ENCODE assay signal across 1 cellular context in the genomic region with DNA sequence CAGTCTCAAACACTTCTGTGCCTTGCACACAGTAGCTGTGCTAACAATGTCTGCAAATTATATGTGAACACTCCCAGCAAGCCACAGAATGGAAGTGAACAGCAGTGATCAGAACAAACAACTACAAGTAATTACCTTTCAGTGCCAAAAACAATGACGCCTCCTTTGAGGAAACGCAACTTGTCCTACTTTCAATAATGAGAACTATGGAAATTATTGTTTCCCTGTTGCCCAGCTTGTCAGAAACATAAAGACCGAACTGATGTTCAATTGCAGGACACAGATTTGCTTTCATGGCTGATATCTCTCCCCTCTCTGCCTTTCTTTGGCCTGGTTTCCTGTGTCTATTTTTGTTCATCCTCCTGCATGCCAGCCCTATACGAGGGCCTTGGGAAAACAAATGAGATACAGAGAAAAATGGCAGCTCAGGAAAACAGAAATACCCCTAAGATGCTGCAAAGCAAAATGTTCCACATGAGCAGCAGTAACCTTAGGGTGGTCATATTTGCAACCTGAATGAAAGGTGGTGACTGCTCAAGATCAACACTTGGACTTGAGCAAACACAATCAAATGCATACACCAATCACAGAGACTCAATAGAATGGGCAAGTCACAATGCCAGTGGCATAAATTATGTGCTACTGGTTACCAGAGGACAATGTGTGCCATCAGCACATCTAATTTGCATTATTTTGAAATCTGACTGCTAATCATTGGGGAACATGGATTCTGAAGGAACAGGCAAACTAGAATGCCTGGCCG.
TF ChIP-seq lines count a peak whose summit lies in the region.

No MANE protein-coding gene starts in this region.

TF ChIP-seq in H1, 55 proteins besides CTCF, POLR2A, EP300 and RAD21 (continued from another document):
- TF ChIP-seq, protein P1, sequence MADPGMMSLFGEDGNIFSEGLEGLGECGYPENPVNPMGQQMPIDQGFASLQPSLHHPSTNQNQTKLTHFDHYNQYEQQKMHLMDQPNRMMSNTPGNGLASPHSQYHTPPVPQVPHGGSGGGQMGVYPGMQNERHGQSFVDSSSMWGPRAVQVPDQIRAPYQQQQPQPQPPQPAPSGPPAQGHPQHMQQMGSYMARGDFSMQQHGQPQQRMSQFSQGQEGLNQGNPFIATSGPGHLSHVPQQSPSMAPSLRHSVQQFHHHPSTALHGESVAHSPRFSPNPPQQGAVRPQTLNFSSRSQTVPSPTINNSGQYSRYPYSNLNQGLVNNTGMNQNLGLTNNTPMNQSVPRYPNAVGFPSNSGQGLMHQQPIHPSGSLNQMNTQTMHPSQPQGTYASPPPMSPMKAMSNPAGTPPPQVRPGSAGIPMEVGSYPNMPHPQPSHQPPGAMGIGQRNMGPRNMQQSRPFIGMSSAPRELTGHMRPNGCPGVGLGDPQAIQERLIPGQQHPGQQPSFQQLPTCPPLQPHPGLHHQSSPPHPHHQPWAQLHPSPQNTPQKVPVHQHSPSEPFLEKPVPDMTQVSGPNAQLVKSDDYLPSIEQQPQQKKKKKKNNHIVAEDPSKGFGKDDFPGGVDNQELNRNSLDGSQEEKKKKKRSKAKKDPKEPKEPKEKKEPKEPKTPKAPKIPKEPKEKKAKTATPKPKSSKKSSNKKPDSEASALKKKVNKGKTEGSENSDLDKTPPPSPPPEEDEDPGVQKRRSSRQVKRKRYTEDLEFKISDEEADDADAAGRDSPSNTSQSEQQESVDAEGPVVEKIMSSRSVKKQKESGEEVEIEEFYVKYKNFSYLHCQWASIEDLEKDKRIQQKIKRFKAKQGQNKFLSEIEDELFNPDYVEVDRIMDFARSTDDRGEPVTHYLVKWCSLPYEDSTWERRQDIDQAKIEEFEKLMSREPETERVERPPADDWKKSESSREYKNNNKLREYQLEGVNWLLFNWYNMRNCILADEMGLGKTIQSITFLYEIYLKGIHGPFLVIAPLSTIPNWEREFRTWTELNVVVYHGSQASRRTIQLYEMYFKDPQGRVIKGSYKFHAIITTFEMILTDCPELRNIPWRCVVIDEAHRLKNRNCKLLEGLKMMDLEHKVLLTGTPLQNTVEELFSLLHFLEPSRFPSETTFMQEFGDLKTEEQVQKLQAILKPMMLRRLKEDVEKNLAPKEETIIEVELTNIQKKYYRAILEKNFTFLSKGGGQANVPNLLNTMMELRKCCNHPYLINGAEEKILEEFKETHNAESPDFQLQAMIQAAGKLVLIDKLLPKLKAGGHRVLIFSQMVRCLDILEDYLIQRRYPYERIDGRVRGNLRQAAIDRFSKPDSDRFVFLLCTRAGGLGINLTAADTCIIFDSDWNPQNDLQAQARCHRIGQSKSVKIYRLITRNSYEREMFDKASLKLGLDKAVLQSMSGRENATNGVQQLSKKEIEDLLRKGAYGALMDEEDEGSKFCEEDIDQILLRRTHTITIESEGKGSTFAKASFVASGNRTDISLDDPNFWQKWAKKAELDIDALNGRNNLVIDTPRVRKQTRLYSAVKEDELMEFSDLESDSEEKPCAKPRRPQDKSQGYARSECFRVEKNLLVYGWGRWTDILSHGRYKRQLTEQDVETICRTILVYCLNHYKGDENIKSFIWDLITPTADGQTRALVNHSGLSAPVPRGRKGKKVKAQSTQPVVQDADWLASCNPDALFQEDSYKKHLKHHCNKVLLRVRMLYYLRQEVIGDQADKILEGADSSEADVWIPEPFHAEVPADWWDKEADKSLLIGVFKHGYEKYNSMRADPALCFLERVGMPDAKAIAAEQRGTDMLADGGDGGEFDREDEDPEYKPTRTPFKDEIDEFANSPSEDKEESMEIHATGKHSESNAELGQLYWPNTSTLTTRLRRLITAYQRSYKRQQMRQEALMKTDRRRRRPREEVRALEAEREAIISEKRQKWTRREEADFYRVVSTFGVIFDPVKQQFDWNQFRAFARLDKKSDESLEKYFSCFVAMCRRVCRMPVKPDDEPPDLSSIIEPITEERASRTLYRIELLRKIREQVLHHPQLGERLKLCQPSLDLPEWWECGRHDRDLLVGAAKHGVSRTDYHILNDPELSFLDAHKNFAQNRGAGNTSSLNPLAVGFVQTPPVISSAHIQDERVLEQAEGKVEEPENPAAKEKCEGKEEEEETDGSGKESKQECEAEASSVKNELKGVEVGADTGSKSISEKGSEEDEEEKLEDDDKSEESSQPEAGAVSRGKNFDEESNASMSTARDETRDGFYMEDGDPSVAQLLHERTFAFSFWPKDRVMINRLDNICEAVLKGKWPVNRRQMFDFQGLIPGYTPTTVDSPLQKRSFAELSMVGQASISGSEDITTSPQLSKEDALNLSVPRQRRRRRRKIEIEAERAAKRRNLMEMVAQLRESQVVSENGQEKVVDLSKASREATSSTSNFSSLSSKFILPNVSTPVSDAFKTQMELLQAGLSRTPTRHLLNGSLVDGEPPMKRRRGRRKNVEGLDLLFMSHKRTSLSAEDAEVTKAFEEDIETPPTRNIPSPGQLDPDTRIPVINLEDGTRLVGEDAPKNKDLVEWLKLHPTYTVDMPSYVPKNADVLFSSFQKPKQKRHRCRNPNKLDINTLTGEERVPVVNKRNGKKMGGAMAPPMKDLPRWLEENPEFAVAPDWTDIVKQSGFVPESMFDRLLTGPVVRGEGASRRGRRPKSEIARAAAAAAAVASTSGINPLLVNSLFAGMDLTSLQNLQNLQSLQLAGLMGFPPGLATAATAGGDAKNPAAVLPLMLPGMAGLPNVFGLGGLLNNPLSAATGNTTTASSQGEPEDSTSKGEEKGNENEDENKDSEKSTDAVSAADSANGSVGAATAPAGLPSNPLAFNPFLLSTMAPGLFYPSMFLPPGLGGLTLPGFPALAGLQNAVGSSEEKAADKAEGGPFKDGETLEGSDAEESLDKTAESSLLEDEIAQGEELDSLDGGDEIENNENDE (IDR thresholded peaks at IDR 0.05; ENCODE audit: insufficient replicate concordance, low read length), result no peak
- TF ChIP-seq SRF (IDR thresholded peaks at IDR 0.05; ENCODE audit: low read depth, low read length), result no peak
- no peak for TF ChIP-seq CEBPB (IDR thresholded peaks at IDR 0.05; ENCODE audit: low read depth, low read length)
- no peak for TF ChIP-seq EGR1 (IDR thresholded peaks at IDR 0.05; ENCODE audit: borderline replicate concordance, low read depth, low read length)
- TF ChIP-seq KDM5A (IDR thresholded peaks at IDR 0.05; ENCODE audit: low read length), result no peak
- no peak for TF ChIP-seq PHF8 (conservative IDR thresholded peaks at IDR 0.05; ENCODE audit: low read depth, low read length)
- no peak for TF ChIP-seq FOSL1 (IDR thresholded peaks at IDR 0.05; ENCODE audit: insufficient read depth, low read depth, low read length)
- no peak for TF ChIP-seq TBP (IDR thresholded peaks at IDR 0.05; ENCODE audit: low read depth, low read length)
- no peak for TF ChIP-seq TAF7 (optimal IDR thresholded peaks at IDR 0.05; ENCODE audit: borderline replicate concordance, low read depth, low read length)
